In genomic region chrX:154426916-154427792, GRCh38 we compare ENCODE assay signal across 15 cellular contexts. TPM values are rescaled to one million over a fixed set of nuclear protein-coding genes. Genes with fewer than 3 reads are reported as not detected.
DNase-seq lines count a peak whose midpoint lies in the region; ATAC-seq and TF ChIP-seq lines count a peak whose summit lies in the region.
"Had no signal": no experiment of that assay in that cellular context is flagged by ENCODE, and none has a peak within 500 bp of the region (broad histone marks: within the 10 kb centered on the region; RNA-seq: fewer than 3 reads in every experiment).

No MANE protein-coding gene starts in this region.

- H3F3A ChIP-seq in PC-9 (ENCODE audit: insufficient read depth, low read depth), result no peaks in the 10 kb centered on the region

- DNase-seq in activated naive CD4-positive, alpha-beta T cell treated with Interleukin-2 at 50 U/mL for 16 hours, result no peak
- DNase-seq in PC-9 (no peak), endodermal cell (no peak), thoracic aorta (ENCODE audit: low spot score) (no peak), left lobe of liver (ENCODE audit: low spot score) (no peak)
- DNase-seq: caudate nucleus, H7, heart left ventricle, NCI-H1105 treated with DMSO at 0.1 percent for 48 hours, NCI-H510A had no signal

- H3K27ac Mint-ChIP-seq in activated naive CD4-positive, alpha-beta T cell treated with anti-CD3 and anti-CD28 coated beads, Interleukin-2, amount 50 U/mL, for 24 hours, result peak overlapping the region; percentile 35
- no peak overlapping the region for H3K27ac Mint-ChIP-seq in endodermal cell
- H3K27ac Mint-ChIP-seq: WTC11 had no signal

- H3K27ac ChIP-seq in PC-9, result no peak overlapping the region
- no peak overlapping the region for H3K27ac ChIP-seq in endodermal cell (ENCODE audit: low read depth, low read length)
- peak overlapping the region in 1 of 2 donors; percentile 44 for H3K27ac ChIP-seq in thoracic aorta
- H3K27ac ChIP-seq: SJSA1 had no signal

- peaks cover 22% of the 10 kb centered on the region for H3K4me1 Mint-ChIP-seq in activated naive CD4-positive, alpha-beta T cell treated with anti-CD3 and anti-CD28 coated beads, Interleukin-2, amount 50 U/mL, for 24 hours
- H3K4me1 Mint-ChIP-seq in endodermal cell, result no peaks in the 10 kb centered on the region

- no peak overlapping the region for H3K9ac ChIP-seq in endodermal cell (ENCODE audit: extremely low read depth, low read length, poor library complexity, severe bottlenecking)

- H2AFZ ChIP-seq in PC-9, result no peak overlapping the region

- H3K36me3 ChIP-seq in PC-9 (ENCODE audit: low read depth), result no peaks in the 10 kb centered on the region
- H3K36me3 ChIP-seq in endodermal cell (ENCODE audit: control insufficient read depth, insufficient read depth, low read length), result no peaks in the 10 kb centered on the region
- H3K36me3 ChIP-seq in thoracic aorta, result no peaks in the 10 kb centered on the region

- CTCF ChIA-PET in PC-9 (lab: Charles Lee), result interaction anchor here (0.6 kb wide), 1 partner anchor 55 kb away, joined by 3 read pairs; no protein-coding TSS in a partner anchor

- H3K36me3 Mint-ChIP-seq in activated naive CD4-positive, alpha-beta T cell treated with anti-CD3 and anti-CD28 coated beads, Interleukin-2, amount 50 U/mL, for 24 hours, result no peaks in the 10 kb centered on the region
- H3K36me3 Mint-ChIP-seq in endodermal cell (ENCODE audit: low read depth), result peaks cover 3% of the 10 kb centered on the region

- peak overlapping the region; percentile 67; the same call in 1 of the 2 replicates for H3K4me3 ChIP-seq in PC-9
- H3K4me3 ChIP-seq in endodermal cell (ENCODE audit: low read length), result no peak overlapping the region
- H3K4me3 ChIP-seq in thoracic aorta, result peak overlapping the region; percentile 85

- WGBS in endodermal cell (ENCODE audit: insufficient coverage in 1 of 2, insufficient read length in 1 of 2), 2 experiments, result 89 to 97% methylated on average over 6 to 14 of the region's 14 CpGs

- no TSS peak for BruUV-seq in PC-9 (replicated peaks; lab: Mats Ljungman, UMichigan)

- peaks cover 19% of the 10 kb centered on the region for H3K79me2 ChIP-seq in PC-9 (ENCODE audit: low read depth)

- no peaks in the 10 kb centered on the region for H3K9me3 ChIP-seq in PC-9 (ENCODE audit: insufficient read depth, low read depth)
- H3K9me3 ChIP-seq in endodermal cell (ENCODE audit: control insufficient read depth, low read length), result no peaks in the 10 kb centered on the region
- H3K9me3 ChIP-seq in thoracic aorta, result no peaks in the 10 kb centered on the region
- H3K9me3 ChIP-seq: heart left ventricle, SJSA1 had no signal

- intact Hi-C loops in PC-9 (cut with micrococcal nuclease; ENCODE audit: unreplicated experiment), result no loop called here

- H3K4me1 ChIP-seq in PC-9 (replicated peaks; ENCODE audit: insufficient read depth) (peaks cover 6% of the 10 kb centered on the region), endodermal cell (ENCODE audit: control insufficient read depth, insufficient read depth, low read length) (no peaks in the 10 kb centered on the region), thoracic aorta (ENCODE audit: control insufficient read depth in 1 of 2, low read depth in 2 of 2) (peaks cover 5 to 27% of the 10 kb centered on the region in 2 donors)

- H3K27me3 ChIP-seq in PC-9 (ENCODE audit: insufficient read depth, low read depth) (no peaks in the 10 kb centered on the region), endodermal cell (ENCODE audit: control insufficient read depth, insufficient read depth, low read length, poor library complexity, severe bottlenecking) (no peaks in the 10 kb centered on the region), thoracic aorta (replicated peaks; ENCODE audit: insufficient read depth) (no peaks in the 10 kb centered on the region)
- H3K27me3 ChIP-seq: heart left ventricle, SJSA1 had no signal

- TF ChIP-seq CTCF in PC-9 (conservative IDR thresholded peaks at IDR 0.05) (no peak), endodermal cell (conservative IDR thresholded peaks at IDR 0.05) (no peak), thoracic aorta (IDR thresholded peaks at IDR 0.05) (no peak)

- H3K4me2 ChIP-seq in PC-9, result peak overlapping the region; percentile 95; the same call in 1 of the 2 replicates

- H4K20me1 ChIP-seq in PC-9 (ENCODE audit: insufficient read depth), result no peaks in the 10 kb centered on the region

- H3K9me2 ChIP-seq in PC-9 (ENCODE audit: insufficient read depth), result no peaks in the 10 kb centered on the region

- H3K4me3 Mint-ChIP-seq in activated naive CD4-positive, alpha-beta T cell treated with anti-CD3 and anti-CD28 coated beads, Interleukin-2, amount 50 U/mL, for 24 hours, result no peak overlapping the region
- peak overlapping the region; percentile 68 for H3K4me3 Mint-ChIP-seq in endodermal cell

- ATAC-seq in thoracic aorta (ENCODE audit: insufficient number of reproducible peaks, low FRiP score, low read depth) (no peak), GM18511 (IDR thresholded peaks at IDR 0.05; ENCODE audit: unreplicated experiment) (no peak), GM21529 (IDR thresholded peaks at IDR 0.05; ENCODE audit: unreplicated experiment) (no peak), left lobe of liver (no peak)
- ATAC-seq: heart left ventricle, WTC11 had no signal

- POLR2A ChIA-PET in PC-9 (lab: Charles Lee; ENCODE audit: unreplicated experiment), result interaction anchor here (0.5 to 0.6 kb wide), 2 partner anchors 45 to 286 kb away, joined by 3 to 13 read pairs; no protein-coding TSS in a partner anchor

- no peaks in the 10 kb centered on the region for H3K9me3 Mint-ChIP-seq in activated naive CD4-positive, alpha-beta T cell treated with anti-CD3 and anti-CD28 coated beads, Interleukin-2, amount 50 U/mL, for 24 hours
- peaks cover 54% of the 10 kb centered on the region for H3K9me3 Mint-ChIP-seq in endodermal cell
- H3K9me3 Mint-ChIP-seq: WTC11 had no signal

- no peaks in the 10 kb centered on the region for H3K27me3 Mint-ChIP-seq in activated naive CD4-positive, alpha-beta T cell treated with anti-CD3 and anti-CD28 coated beads, Interleukin-2, amount 50 U/mL, for 24 hours
- H3K27me3 Mint-ChIP-seq in endodermal cell (ENCODE audit: insufficient read depth), result no peaks in the 10 kb centered on the region

RNA-seq across cellular contexts. Expression of gene ATP6AP1, which starts 1.3 kb away (rescaled TPM):
- 112 and 119 TPM in 2 replicates for total RNA-seq in PC-9 (2021)
- total RNA-seq in endodermal cell, result 10 to 100 TPM; 61.6 to 66.8 TPM
- 92.5 TPM for polyA plus RNA-seq in endodermal cell (2013, experiment 1 of 2)
- 84.1 TPM for polyA plus RNA-seq in endodermal cell (2013, experiment 2 of 2)
- total RNA-seq in thoracic aorta, result 10 to 100 TPM; 40.8 to 75.7 TPM
- 26.2 TPM for total RNA-seq in left lobe of liver

RNA-seq across cellular contexts. Expression of gene GDI1, which starts 9.8 kb away (rescaled TPM):
- total RNA-seq in PC-9 (2021) (116 and 123 TPM in 2 replicates), endodermal cell (100 to 1,000 TPM; 143 to 179 TPM), thoracic aorta (100 to 1,000 TPM in 1 of 2 donors, 10 to 100 TPM in 1; 99.4 to 151 TPM), left lobe of liver (31.4 TPM)
- 302 TPM for polyA plus RNA-seq in endodermal cell (2013, experiment 1 of 2)
- polyA plus RNA-seq in endodermal cell (2013, experiment 2 of 2), result 251 TPM

RNA-seq across cellular contexts. Expression of gene TAFAZZIN, which starts 15.8 kb away (rescaled TPM):
- total RNA-seq in PC-9 (2021) (95.8 and 134 TPM in 2 replicates), endodermal cell (10 to 100 TPM; 32.9 to 62.9 TPM), thoracic aorta (10 to 100 TPM; 54.3 to 71.1 TPM), left lobe of liver (21.0 TPM)
- polyA plus RNA-seq in endodermal cell (2013, experiment 1 of 2), result 40.6 TPM
- 39.8 TPM for polyA plus RNA-seq in endodermal cell (2013, experiment 2 of 2)

RNA-seq across cellular contexts. Expression of gene FAM50A, which starts 16.8 kb away (rescaled TPM):
- total RNA-seq in PC-9 (2021) (82.1 and 89.4 TPM in 2 replicates), endodermal cell (100 to 1,000 TPM in 1 of 2 donors, 10 to 100 TPM in 1; 91.0 to 102 TPM), thoracic aorta (10 to 100 TPM; 52.8 to 63.4 TPM), left lobe of liver (18.7 TPM)
- polyA plus RNA-seq in endodermal cell (2013, experiment 1 of 2), result 69.6 TPM
- 74.4 TPM for polyA plus RNA-seq in endodermal cell (2013, experiment 2 of 2)

RNA-seq across cellular contexts. Expression of gene DNASE1L1, which starts 18.1 kb away (rescaled TPM):
- total RNA-seq in PC-9 (2021) (25.9 and 28.3 TPM in 2 replicates), endodermal cell (10 to 100 TPM; 13.8 to 17.0 TPM), thoracic aorta (10 to 100 TPM; 39.9 to 41.8 TPM), left lobe of liver (14.9 TPM)
- polyA plus RNA-seq in endodermal cell (2013, experiment 1 of 2), result 13.1 TPM
- 10.9 TPM for polyA plus RNA-seq in endodermal cell (2013, experiment 2 of 2)
